In genomic region chr20:53061305-53061704, GRCh38 we compare ENCODE assay signal across 24 cellular contexts.
"Had no signal": no experiment of that assay in that cellular context is flagged by ENCODE, and none has a peak within 500 bp of the region (broad histone marks: within the 10 kb centered on the region; RNA-seq: fewer than 3 reads in every experiment).

No MANE protein-coding gene starts in this region.

- H3K36me3 Mint-ChIP-seq: immature natural killer cell; neural progenitor cell; stimulated activated memory B cell treated with anti-CD40 and anti-IgM and Interleukin-4, amounts not matched to agents 10 μg/mL and 1 μg/mL and 100 μg/mL, for 72 hours had no signal

- H3K4me3 Mint-ChIP-seq: effector memory CD8-positive, alpha-beta T cell; immature natural killer cell; neural progenitor cell; stimulated activated memory B cell treated with anti-CD40 and anti-IgM and Interleukin-4, amounts not matched to agents 10 μg/mL and 1 μg/mL and 100 μg/mL, for 72 hours had no signal

- H3K9me3 ChIP-seq: adrenal gland, colonic mucosa, lower lobe of right lung, mucosa of descending colon, stomach, suprapubic skin, tibial nerve had no signal

- H3K4me2 ChIP-seq: hepatocyte, neural progenitor cell had no signal

- H3K9ac ChIP-seq: neural progenitor cell had no signal

- DNase-seq: activated CD4-positive, alpha-beta T cell treated with anti-CD3 and anti-CD28 coated beads for 1 hour; activated gamma-delta T cell treated with Interleukin-2 at 50 U/mL for 16 hours; activated T-cell treated with anti-CD3 and anti-CD28 coated beads, Interleukin-2, amount 50 U/mL, for 48 hours; adrenal gland; colonic mucosa; dorsolateral prefrontal cortex; effector memory CD8-positive, alpha-beta T cell; glutamatergic neuron; immature natural killer cell; lower lobe of right lung; mesendoderm; mucosa of descending colon; posterior cingulate gyrus; small intestine; stimulated activated CD4-positive, alpha-beta T cell treated with anti-CD3 and anti-CD28 coated beads, Interleukin-15, amount 100 ng/mL, for 24 hours; stomach had no signal

- H3K4me1 ChIP-seq: colonic mucosa, lower lobe of right lung, neural progenitor cell, stomach, suprapubic skin, tibial nerve had no signal

- H3K4me3 ChIP-seq: adrenal gland, colonic mucosa, dorsolateral prefrontal cortex, hepatocyte, lower lobe of right lung, mucosa of descending colon, neural progenitor cell, stomach, suprapubic skin, tibial nerve had no signal

- H3K36me3 ChIP-seq: adrenal gland, colonic mucosa, lower lobe of right lung, neural progenitor cell, stomach, suprapubic skin, tibial nerve had no signal

- H3K27ac Mint-ChIP-seq: effector memory CD8-positive, alpha-beta T cell; immature natural killer cell; neural progenitor cell; stimulated activated memory B cell treated with anti-CD40 and anti-IgM and Interleukin-4, amounts not matched to agents 10 μg/mL and 1 μg/mL and 100 μg/mL, for 72 hours had no signal

- H2AFZ ChIP-seq: hepatocyte, neural progenitor cell had no signal

- H3K27me3 ChIP-seq: adrenal gland, colonic mucosa, hepatocyte, neural progenitor cell, stomach, suprapubic skin, tibial nerve had no signal

- H3K9me3 Mint-ChIP-seq: effector memory CD8-positive, alpha-beta T cell; stimulated activated memory B cell treated with anti-CD40 and anti-IgM and Interleukin-4, amounts not matched to agents 10 μg/mL and 1 μg/mL and 100 μg/mL, for 72 hours had no signal

- H3K4me1 Mint-ChIP-seq: immature natural killer cell; neural progenitor cell; stimulated activated memory B cell treated with anti-CD40 and anti-IgM and Interleukin-4, amounts not matched to agents 10 μg/mL and 1 μg/mL and 100 μg/mL, for 72 hours had no signal

- H3K27ac ChIP-seq: adrenal gland, colonic mucosa, dorsolateral prefrontal cortex, hepatocyte, lower lobe of right lung, neural progenitor cell, stomach, suprapubic skin, tibial nerve had no signal

- H3K79me2 ChIP-seq: hepatocyte had no signal

- H3K27me3 Mint-ChIP-seq: stimulated activated memory B cell treated with anti-CD40 and anti-IgM and Interleukin-4, amounts not matched to agents 10 μg/mL and 1 μg/mL and 100 μg/mL, for 72 hours had no signal

- ATAC-seq: effector memory CD8-positive, alpha-beta T cell; esophagus mucosa; left lobe of liver; lower lobe of right lung; mucosa of descending colon; sciatic nerve; stimulated activated memory B cell treated with anti-CD40 and anti-IgM and Interleukin-4, amounts not matched to agents 10 μg/mL and 1 μg/mL and 100 μg/mL, for 72 hours had no signal
